ENCODE assay signal across 15 cellular contexts in the genomic region with DNA sequence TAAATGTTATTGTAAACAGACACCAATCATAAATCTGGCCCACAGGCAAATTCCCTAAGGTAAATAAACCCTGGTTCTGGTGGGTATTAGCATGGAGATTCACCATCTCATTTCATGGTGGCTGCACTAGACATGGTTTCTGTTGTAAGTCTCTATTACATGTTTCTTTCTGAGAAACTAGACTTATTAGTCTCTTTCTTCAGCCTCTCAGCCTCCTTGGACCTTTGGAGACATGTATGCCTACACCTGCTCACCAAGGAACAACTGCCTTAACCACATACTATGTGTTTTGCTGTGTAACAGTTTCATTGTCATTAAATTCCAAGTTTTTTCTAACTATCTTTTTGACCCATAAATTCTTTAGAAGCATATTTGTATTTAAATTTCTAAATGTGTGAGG. TPM values are rescaled to one million over a fixed set of nuclear protein-coding genes. Genes with fewer than 3 reads are reported as not detected.
A peak's percentile ranks its signal among the peaks of the same experiment; 100 is the strongest.
DNase-seq lines count a peak whose midpoint lies in the region; ATAC-seq and TF ChIP-seq lines count a peak whose summit lies in the region.
"Had no signal": no experiment of that assay in that cellular context is flagged by ENCODE, and none has a peak within 500 bp of the region (broad histone marks: within the 10 kb centered on the region; RNA-seq: fewer than 3 reads in every experiment).

No MANE protein-coding gene starts in this region.

- peak; percentile 8 for DNase-seq in DMS53 (lab: John Stamatoyannopoulos, UW)
- no peak for DNase-seq in DMS53 treated with DMSO at 0.1 percent for 48 hours (lab: John Stamatoyannopoulos, UW; ENCODE audit: unreplicated experiment)
- DNase-seq in NCI-H69 (lab: John Stamatoyannopoulos, UW), result peak; percentile 1
- no peak for DNase-seq in gastrocnemius medialis
- DNase-seq in G401 (ENCODE audit: low spot score), result no peak
- no peak for DNase-seq in H7
- no peak for DNase-seq in NCI-H82 treated with DMSO at 0.1 percent for 48 hours (lab: John Stamatoyannopoulos, UW; ENCODE audit: unreplicated experiment)
- DNase-seq: 8988T; Calu3; CD4-positive, alpha-beta memory T cell; GF-D8; HCEC 1CT had no signal

- no peak for TF ChIP-seq CTCF in gastrocnemius medialis (IDR thresholded peaks at IDR 0.05 in 4 of 5, conservative IDR thresholded peaks at IDR 0.05 in 1 of 5)

- H3K9me3 ChIP-seq in gastrocnemius medialis, result no peaks in the 10 kb centered on the region

- no peak for ATAC-seq in gastrocnemius medialis

- in situ Hi-C loops in gastrocnemius medialis (cut with MboI; ENCODE audit: low sequenced_read_pairs in 4 of 4), result no loop called here
- in situ Hi-C loops in G401 (cut with HindIII; ENCODE audit: low sequenced_read_pairs), result no loop called here

- intact Hi-C loops in gastrocnemius medialis (cut with DNase I; ENCODE audit: low total_unique reads), result no loop called here

- H3K4me3 ChIP-seq in gastrocnemius medialis (no peak overlapping the region), H7 (ENCODE audit: insufficient read depth, low read depth, low read length) (no peak overlapping the region)
- H3K4me3 ChIP-seq: BLaER1 had no signal

- H3K27ac ChIP-seq in gastrocnemius medialis, result peak overlapping the region; percentile 3 to 61 (median 30)
- H3K27ac ChIP-seq: BLaER1 had no signal

- H3K36me3 ChIP-seq in gastrocnemius medialis (no peaks in the 10 kb centered on the region), H7 (replicated peaks; ENCODE audit: control insufficient read depth, insufficient read depth, low read length) (no peaks in the 10 kb centered on the region)
- H3K36me3 ChIP-seq: BLaER1 had no signal

- no peaks in the 10 kb centered on the region for H3K27me3 ChIP-seq in gastrocnemius medialis
- no peaks in the 10 kb centered on the region for H3K27me3 ChIP-seq in H7 (ENCODE audit: control insufficient read depth, insufficient read depth, low read length)
- H3K27me3 ChIP-seq: BLaER1 had no signal

- H3K4me1 ChIP-seq in gastrocnemius medialis, result peaks cover 0 to 7% of the 10 kb centered on the region in 2 donors
- H3K4me1 ChIP-seq: BLaER1 had no signal

- no peak for TF ChIP-seq POLR2A in gastrocnemius medialis (IDR thresholded peaks at IDR 0.05)

RNA-seq across cellular contexts. Expression of a gene that starts 13.1 kb away (rescaled TPM):
- 10 to 100 TPM; 41.8 to 99.7 (median 69.9) TPM for total RNA-seq in gastrocnemius medialis
- 0.27 TPM in 1 of 2 replicates, not detected in the other for total RNA-seq in G401 (2014; rRNA removed; shearing (Covaris generic))
- 8.0 and 10.2 TPM in 2 replicates for total RNA-seq in H7 (2014; rRNA removed; shearing (Covaris generic))
- total RNA-seq: CD4-positive, alpha-beta memory T cell; Daoy; HT-29 had no signal

Comparison
In these comparisons a context has a peak if more than half of its experiments do, and no peak if none do; other contexts are left out.
1. DNase-seq: peak in DMS53 (single experiment) and NCI-H69 (single experiment); none in DMS53 treated with DMSO at 0.1 percent for 48 hours (single experiment), gastrocnemius medialis (0 of 2), G401 (single experiment), H7 (single experiment) and NCI-H82 treated with DMSO at 0.1 percent for 48 hours (single experiment).